In genomic region chr16:86496929-86497381, GRCh38 we compare ENCODE assay signal across 23 cellular contexts. TPM values are rescaled to one million over a fixed set of nuclear protein-coding genes. Genes with fewer than 3 reads are reported as not detected.
A peak's percentile ranks its signal among the peaks of the same experiment; 100 is the strongest.
DNase-seq lines count a peak whose midpoint lies in the region; FAIRE-seq and TF ChIP-seq lines count a peak whose summit lies in the region.
"Had no signal": no experiment of that assay in that cellular context is flagged by ENCODE, and none has a peak within 500 bp of the region (broad histone marks: within the 10 kb centered on the region; RNA-seq: fewer than 3 reads in every experiment).

No MANE protein-coding gene starts in this region.

- H3K9me3 ChIP-seq in mesodermal cell (ENCODE audit: control insufficient read depth, low read length): no peaks in the 10 kb centered on the region
- H3K9me3 ChIP-seq in stomach smooth muscle (ENCODE audit: control insufficient read depth in 2 of 2, low read length in 2 of 2): no peaks in the 10 kb centered on the region
- H3K9me3 ChIP-seq in kidney (ENCODE audit: control insufficient read depth in 1 of 2, low read length in 2 of 2): no peaks in the 10 kb centered on the region
- H3K9me3 ChIP-seq: body of pancreas, right atrium auricular region, thyroid gland had no signal

- FAIRE-seq in kidney (lab: Jason Lieb, UNC): no peak
- FAIRE-seq: HTR-8/SVneo had no signal

- no peaks in the 10 kb centered on the region for H3K9me3 Mint-ChIP-seq in T-helper 2 cell treated with Interferon-gamma antibody and Interleukin-4, amounts not matched to agents 5 μg/mL and 100 μg/mL, for 36 hours
- H3K9me3 Mint-ChIP-seq: activated naive CD4-positive, alpha-beta T cell treated with anti-CD3 and anti-CD28 coated beads for 36 hours had no signal

- H3K4me3 ChIP-seq in coronary artery (peak overlapping the region; percentile 11), mesodermal cell (ENCODE audit: extremely low read depth, insufficient read depth, low read length, poor library complexity, severe bottlenecking) (peak overlapping the region; percentile 24), stomach smooth muscle (ENCODE audit: low read length in 2 of 2) (peak overlapping the region; percentile 79 to 86), kidney (ENCODE audit: low read length in 2 of 2) (no peak overlapping the region)
- H3K4me3 ChIP-seq: body of pancreas, PC-9, right atrium auricular region, thyroid gland had no signal

- H3K27me3 ChIP-seq in stomach smooth muscle (ENCODE audit: control insufficient read depth in 1 of 2, insufficient read depth in 2 of 2, low read length in 2 of 2): peaks cover 2 to 3% of the 10 kb centered on the region in 2 donors

- TF ChIP-seq CTCF in coronary artery (IDR thresholded peaks at IDR 0.05) (no peak), kidney (IDR thresholded peaks at IDR 0.05; ENCODE audit: borderline replicate concordance, extremely low read depth, insufficient read depth) (no peak)

- H3K9ac ChIP-seq in stomach smooth muscle (ENCODE audit: low read length in 2 of 2): peak overlapping the region; percentile 92 to 100
- no peak overlapping the region for H3K9ac ChIP-seq in kidney (ENCODE audit: low read length in 2 of 2)

- H3K27ac Mint-ChIP-seq in T-helper 2 cell treated with Interferon-gamma antibody and Interleukin-4, amounts not matched to agents 5 μg/mL and 100 μg/mL, for 36 hours: peak overlapping the region; percentile 49
- H3K27ac Mint-ChIP-seq: activated naive CD4-positive, alpha-beta T cell treated with anti-CD3 and anti-CD28 coated beads for 36 hours; CD14-positive monocyte had no signal

- no peak overlapping the region for H3K4me3 Mint-ChIP-seq in T-helper 2 cell treated with Interferon-gamma antibody and Interleukin-4, amounts not matched to agents 5 μg/mL and 100 μg/mL, for 36 hours
- H3K4me3 Mint-ChIP-seq: activated naive CD4-positive, alpha-beta T cell treated with anti-CD3 and anti-CD28 coated beads for 36 hours had no signal

- 0 to 1% methylated on average over 23 to 26 of the region's 34 CpGs for WGBS in mesodermal cell (ENCODE audit: insufficient coverage in 2 of 2), 2 experiments

- no peak for DNase-seq in T-helper 2 cell treated with Interferon-gamma antibody and Interleukin-4, amounts not matched to agents 5 μg/mL and 100 μg/mL, for 36 hours (ENCODE audit: low spot score)
- DNase-seq in T-helper 2 cell (no peak), coronary artery (ENCODE audit: low spot score) (no peak), NCI-H2171 (lab: John Stamatoyannopoulos, UW) (no peak), dedifferentiated amniotic fluid mesenchymal stem cell (ENCODE audit: extremely low spot score) (no peak), kidney (no peak)
- DNase-seq: activated naive CD4-positive, alpha-beta T cell treated with anti-CD3 and anti-CD28 coated beads for 36 hours; body of pancreas; DND-41; MM.1S; NCI-H2081 treated with DMSO at 0.1 percent for 48 hours; NCI-H526 treated with DMSO at 0.1 percent for 48 hours; PC-9; stimulated activated CD4-positive, alpha-beta T cell treated with anti-CD3 and anti-CD28 coated beads, Interleukin-4, amount 100 ng/mL, for 1 hour; stimulated activated CD8-positive, alpha-beta memory T cell treated with anti-CD3 and anti-CD28 coated beads, Interleukin-4, amount 100 ng/mL, for 48 hours; thyroid gland; WERI-Rb-1 had no signal

- no peaks in the 10 kb centered on the region for H3K4me1 Mint-ChIP-seq in T-helper 2 cell treated with Interferon-gamma antibody and Interleukin-4, amounts not matched to agents 5 μg/mL and 100 μg/mL, for 36 hours (ENCODE audit: low read depth)
- H3K4me1 Mint-ChIP-seq: CD14-positive monocyte had no signal

- peaks cover 81% of the 10 kb centered on the region for H3K27me3 Mint-ChIP-seq in T-helper 2 cell treated with Interferon-gamma antibody and Interleukin-4, amounts not matched to agents 5 μg/mL and 100 μg/mL, for 36 hours (ENCODE audit: low read depth)

- intact Hi-C loops in kidney (cut with DNase I): no loop called here

- H3K36me3 Mint-ChIP-seq in T-helper 2 cell treated with Interferon-gamma antibody and Interleukin-4, amounts not matched to agents 5 μg/mL and 100 μg/mL, for 36 hours (ENCODE audit: low read depth): no peaks in the 10 kb centered on the region
- H3K36me3 Mint-ChIP-seq: CD14-positive monocyte had no signal

- no peaks in the 10 kb centered on the region for H3K36me3 ChIP-seq in mesodermal cell (ENCODE audit: control insufficient read depth, insufficient read depth, low read length)
- H3K36me3 ChIP-seq in stomach smooth muscle (ENCODE audit: control insufficient read depth in 2 of 2, insufficient read depth in 2 of 2, low read length in 2 of 2): no peaks in the 10 kb centered on the region
- H3K36me3 ChIP-seq in kidney (ENCODE audit: control insufficient read depth in 1 of 2, insufficient read depth in 2 of 2, low read length in 2 of 2): no peaks in the 10 kb centered on the region
- H3K36me3 ChIP-seq: right atrium auricular region, thyroid gland, WERI-Rb-1 had no signal

- H3K4me1 ChIP-seq in mesodermal cell (ENCODE audit: control insufficient read depth, insufficient read depth, low read length, poor library complexity, severe bottlenecking): peaks cover 40% of the 10 kb centered on the region
- H3K4me1 ChIP-seq in stomach smooth muscle (ENCODE audit: control insufficient read depth, insufficient read depth, low read length): peaks cover 65% of the 10 kb centered on the region
- H3K4me1 ChIP-seq in kidney (ENCODE audit: control insufficient read depth in 1 of 2, insufficient read depth in 1 of 2, low read depth in 1 of 2, low read length in 2 of 2): no peaks in the 10 kb centered on the region

- H3K27ac ChIP-seq in coronary artery: no peak overlapping the region
- H3K27ac ChIP-seq in mesodermal cell (ENCODE audit: low read depth, low read length, severe bottlenecking): no peak overlapping the region
- H3K27ac ChIP-seq in stomach smooth muscle (ENCODE audit: low read length): peak overlapping the region; percentile 99
- no peak overlapping the region for H3K27ac ChIP-seq in kidney (ENCODE audit: low read depth in 2 of 2, low read length in 2 of 2)
- H3K27ac ChIP-seq: body of pancreas, PC-9, right atrium auricular region, thyroid gland, WERI-Rb-1 had no signal

RNA-seq across cellular contexts. Expression of gene FOXF1, which starts 13.4 kb away (rescaled TPM):
- polyA plus RNA-seq in mesodermal cell (2013, experiment 1 of 2): 22.0 TPM
- polyA plus RNA-seq in mesodermal cell (2013, experiment 2 of 2): 26.8 TPM
- 0.57 TPM for total RNA-seq in kidney
- 0.67 TPM for polyA plus RNA-seq in kidney (ENCODE audit: insufficient read depth, low read depth, low replicate concordance)
- total RNA-seq: activated naive CD4-positive, alpha-beta T cell treated with anti-CD3 and anti-CD28 coated beads for 36 hours; PC-9 had no signal
- polyA plus RNA-seq: CD14-positive monocyte, neural cell had no signal

RNA-seq across cellular contexts. Expression of gene MTHFSD, which starts 58.1 kb away (rescaled TPM):
- polyA plus RNA-seq in mesodermal cell (2013, experiment 1 of 2): 19.2 TPM
- polyA plus RNA-seq in mesodermal cell (2013, experiment 2 of 2): 17.6 TPM
- total RNA-seq in kidney: 26.2 TPM
- polyA plus RNA-seq in kidney (ENCODE audit: insufficient read depth, low read depth, low replicate concordance): 11.3 TPM

Comparison
In these comparisons a context has a peak if more than half of its experiments do, and no peak if none do; other contexts are left out.
1. H3K4me3 ChIP-seq: peak in coronary artery (single experiment), mesodermal cell (single experiment) and stomach smooth muscle (2 of 2); none in kidney (0 of 2).
2. H3K9ac ChIP-seq: peak in stomach smooth muscle (2 of 2); none in kidney (0 of 2).